20 cellular contexts compared by ENCODE assay signal in the genomic region with DNA sequence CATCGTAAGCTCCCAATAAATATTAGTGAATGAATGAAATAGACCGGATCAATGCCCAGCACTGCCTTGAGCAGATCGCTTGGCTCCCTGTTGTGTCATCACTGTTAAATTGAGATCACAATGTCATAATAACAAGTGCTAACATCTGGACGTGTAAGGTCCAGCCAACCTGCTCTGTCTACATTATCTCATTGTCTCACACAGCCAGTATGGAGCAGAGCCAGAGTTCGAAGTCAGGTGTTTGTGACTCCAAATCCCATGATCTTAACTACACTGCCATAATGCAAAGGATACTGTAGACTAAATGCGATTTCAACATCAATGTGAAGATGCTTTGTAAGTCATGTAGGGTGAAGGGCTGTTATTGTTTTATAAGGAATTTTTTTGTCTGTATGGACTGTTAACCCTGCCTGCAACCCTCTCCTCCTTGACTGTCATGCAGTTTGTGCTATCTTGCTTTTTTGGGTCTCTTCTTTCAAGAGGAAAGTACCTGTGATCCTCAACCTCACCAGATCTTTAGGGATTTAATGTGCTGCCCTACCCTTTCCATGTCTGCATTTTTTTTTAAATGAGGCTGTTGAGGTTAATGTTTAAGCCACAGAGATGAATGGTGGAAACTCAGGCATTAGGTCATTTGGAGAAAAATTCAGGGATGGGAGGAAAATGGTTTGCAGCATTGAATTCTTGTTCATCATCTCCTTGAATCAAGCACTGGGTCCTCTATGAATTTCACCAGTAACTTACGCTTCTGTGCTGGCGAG. TPM values are rescaled to one million over a fixed set of nuclear protein-coding genes. Genes with fewer than 3 reads are reported as not detected.
DNase-seq lines count a peak whose midpoint lies in the region; ATAC-seq, FAIRE-seq and TF ChIP-seq lines count a peak whose summit lies in the region.
"Had no signal": no experiment of that assay in that cellular context is flagged by ENCODE, and none has a peak within 500 bp of the region (broad histone marks: within the 10 kb centered on the region; RNA-seq: fewer than 3 reads in every experiment).

No MANE protein-coding gene starts in this region.

- no TSS peak for BruUV-seq in K562 (replicated peaks; lab: Mats Ljungman, UMichigan)

- no peaks in the 10 kb centered on the region for H4K20me1 ChIP-seq in K562 (replicated peaks; ENCODE audit: control insufficient read depth, insufficient read depth, low read length)
- no peaks in the 10 kb centered on the region for H4K20me1 ChIP-seq in neural progenitor cell (ENCODE audit: low read depth)
- H4K20me1 ChIP-seq: BLaER1 treated with 17β-estradiol and CSF1 and Interleukin-3, amounts not matched to agents 10 nM and 100 nM had no signal

- intact Hi-C loops in K562 (cut with micrococcal nuclease): no loop called here

- H3K36me3 Mint-ChIP-seq in activated CD8-positive, alpha-beta memory T cell treated with anti-CD3 and anti-CD28 coated beads, Interleukin-2, amount 10 ng/mL, durations not matched to agents 7 days and 5 days: no peaks in the 10 kb centered on the region
- H3K36me3 Mint-ChIP-seq in neural progenitor cell: peaks cover 3% of the 10 kb centered on the region
- H3K36me3 Mint-ChIP-seq: CD4-positive, CD25-positive, alpha-beta regulatory T cell had no signal

- no peak for TF ChIP-seq POLR2A in K562 (conservative IDR thresholded peaks at IDR 0.05)

- POLR2A ChIA-PET in K562 (lab: Yijun Ruan, JAX): no interaction called here

- no peak overlapping the region for H3K4me3 Mint-ChIP-seq in activated CD8-positive, alpha-beta memory T cell treated with anti-CD3 and anti-CD28 coated beads, Interleukin-2, amount 10 ng/mL, durations not matched to agents 7 days and 5 days
- no peak overlapping the region for H3K4me3 Mint-ChIP-seq in neural progenitor cell
- H3K4me3 Mint-ChIP-seq: CD4-positive, CD25-positive, alpha-beta regulatory T cell; H9 had no signal

- H3K4me2 ChIP-seq in K562 (ENCODE audit: insufficient read depth, low read length): peak overlapping the region; percentile 12; the same call in 1 of the 2 replicates
- H3K4me2 ChIP-seq in neural progenitor cell: no peak overlapping the region
- H3K4me2 ChIP-seq: BLaER1 treated with 17β-estradiol and CSF1 and Interleukin-3, amounts not matched to agents 10 nM and 100 nM had no signal

- 39% methylated on average over 8 of the region's 8 CpGs for WGBS in K562 (ENCODE audit: insufficient coverage, low coverage, missing lambda C conversion rate)

- H3K27me3 ChIP-seq in K562 (ENCODE audit: control insufficient read depth in 2 of 2, insufficient read depth in 2 of 2, low read length in 2 of 2) (no peaks in the 10 kb centered on the region), neural progenitor cell (no peaks in the 10 kb centered on the region)
- H3K27me3 ChIP-seq: BLaER1 treated with 17β-estradiol and CSF1 and Interleukin-3, amounts not matched to agents 10 nM and 100 nM had no signal

- H3K9me3 Mint-ChIP-seq in activated CD8-positive, alpha-beta memory T cell treated with anti-CD3 and anti-CD28 coated beads, Interleukin-2, amount 10 ng/mL, durations not matched to agents 7 days and 5 days (ENCODE audit: low read depth): no peaks in the 10 kb centered on the region
- no peaks in the 10 kb centered on the region for H3K9me3 Mint-ChIP-seq in neural progenitor cell
- H3K9me3 Mint-ChIP-seq: H9 had no signal

- H3K27ac ChIP-seq in K562 (ENCODE audit: extremely low read depth, low read depth, low read length) (no peak overlapping the region), neural progenitor cell (no peak overlapping the region)
- H3K27ac ChIP-seq: BLaER1 treated with 17β-estradiol and CSF1 and Interleukin-3, amounts not matched to agents 10 nM and 100 nM had no signal

- no peaks in the 10 kb centered on the region for H3K79me2 ChIP-seq in K562 (ENCODE audit: control insufficient read depth, insufficient read depth, low read length)
- no peaks in the 10 kb centered on the region for H3K79me2 ChIP-seq in neural progenitor cell (ENCODE audit: low read depth)

- no peaks in the 10 kb centered on the region for H3K9me1 ChIP-seq in K562 (ENCODE audit: control insufficient read depth, insufficient read depth, low read length)

- no peaks in the 10 kb centered on the region for H3K9me3 ChIP-seq in K562 (replicated peaks; ENCODE audit: control insufficient read depth, insufficient read depth, low read depth, low read length)
- H3K9me3 ChIP-seq in neural progenitor cell (ENCODE audit: low read depth): no peaks in the 10 kb centered on the region
- H3K9me3 ChIP-seq: BLaER1 treated with 17β-estradiol and CSF1 and Interleukin-3, amounts not matched to agents 10 nM and 100 nM had no signal

- H3K4me1 ChIP-seq in K562 (replicated peaks in 1 of 2; ENCODE audit: control insufficient read depth in 2 of 2, insufficient read depth in 2 of 2, low read length in 2 of 2) (no peaks in the 10 kb centered on the region; a peak in 2 of 5 replicates), neural progenitor cell (no peaks in the 10 kb centered on the region)

- TF ChIP-seq CTCF in K562 (IDR thresholded peaks at IDR 0.05 in 2 of 3, conservative IDR thresholded peaks at IDR 0.05 in 1 of 3; ENCODE audit: insufficient read depth in 2 of 3, low read depth in 1 of 3, low read length in 3 of 3) (no peak), neural progenitor cell (IDR thresholded peaks at IDR 0.05) (no peak)

- H3K27ac Mint-ChIP-seq in activated CD8-positive, alpha-beta memory T cell treated with anti-CD3 and anti-CD28 coated beads, Interleukin-2, amount 10 ng/mL, durations not matched to agents 7 days and 5 days: no peak overlapping the region
- H3K27ac Mint-ChIP-seq in neural progenitor cell: peak overlapping the region; percentile 18
- H3K27ac Mint-ChIP-seq: CD4-positive, CD25-positive, alpha-beta regulatory T cell had no signal

- H3K36me3 ChIP-seq in K562 (ENCODE audit: control insufficient read depth, insufficient read depth, low read length) (no peaks in the 10 kb centered on the region), neural progenitor cell (no peaks in the 10 kb centered on the region)
- H3K36me3 ChIP-seq: BLaER1 treated with 17β-estradiol and CSF1 and Interleukin-3, amounts not matched to agents 10 nM and 100 nM had no signal

- peaks cover 4% of the 10 kb centered on the region for H3F3A ChIP-seq in neural progenitor cell (ENCODE audit: low read depth)

- H3K4me3 ChIP-seq in K562 (no peak overlapping the region), neural progenitor cell (no peak overlapping the region)
- H3K4me3 ChIP-seq: BLaER1 treated with 17β-estradiol and CSF1 and Interleukin-3, amounts not matched to agents 10 nM and 100 nM had no signal

- DNase-seq in activated CD8-positive, alpha-beta memory T cell treated with anti-CD3 and anti-CD28 coated beads for 24 hours: peak; percentile 11
- no peak for DNase-seq in activated CD8-positive, alpha-beta memory T cell treated with anti-CD3 and anti-CD28 coated beads, Interleukin-2, amount 10 ng/mL, durations not matched to agents 7 days and 5 days
- DNase-seq in K562 (ENCODE audit: extremely low read depth in 1 of 4, low spot score in 3 of 4) (peak in 2 of 4 experiments; percentile 23 to 49), neural progenitor cell (ENCODE audit: low spot score) (no peak), SHP77 treated with DMSO at 0.1 percent for 48 hours (lab: John Stamatoyannopoulos, UW) (no peak), nucleus accumbens (lab: John Stamatoyannopoulos, UW) (no peak)
- DNase-seq: ACHN; Calu3; CD4-positive, CD25-positive, alpha-beta regulatory T cell; DMS 273 treated with DMSO at 0.1 percent for 48 hours; DMS79 treated with DMSO at 0.1 percent for 48 hours; EL; GOT3; H9 had no signal

- no peak overlapping the region for H3K9ac ChIP-seq in K562 (ENCODE audit: insufficient read depth in 1 of 2, low read depth in 2 of 2, low read length in 2 of 2)
- H3K9ac ChIP-seq in neural progenitor cell: no peak overlapping the region
- H3K9ac ChIP-seq: BLaER1 treated with 17β-estradiol and CSF1 and Interleukin-3, amounts not matched to agents 10 nM and 100 nM had no signal

- no peak for TF ChIP-seq RAD21 in K562 (CRISPR knock-in tag; conservative IDR thresholded peaks at IDR 0.05 in 1 of 2, IDR thresholded peaks at IDR 0.05 in 1 of 2)

- H3K27me3 Mint-ChIP-seq in activated CD8-positive, alpha-beta memory T cell treated with anti-CD3 and anti-CD28 coated beads, Interleukin-2, amount 10 ng/mL, durations not matched to agents 7 days and 5 days: peaks cover 31% of the 10 kb centered on the region
- H3K27me3 Mint-ChIP-seq in neural progenitor cell (ENCODE audit: insufficient read depth, low read depth): peaks cover 2% of the 10 kb centered on the region

- no peak for ATAC-seq in activated CD8-positive, alpha-beta memory T cell treated with anti-CD3 and anti-CD28 coated beads, Interleukin-2, amount 10 ng/mL, durations not matched to agents 7 days and 5 days
- ATAC-seq in K562 (peak; percentile 48), HG02759 (IDR thresholded peaks at IDR 0.05; ENCODE audit: unreplicated experiment) (no peak)

- in situ Hi-C loops in K562 (cut with MboI): no loop called here

- FAIRE-seq in K562 (lab: Jason Lieb, UNC): peak; percentile 26
- FAIRE-seq: G401.6, GM12891 had no signal

- H2AFZ ChIP-seq in K562 (ENCODE audit: low read depth, low read length) (no peak overlapping the region), neural progenitor cell (replicated peaks) (no peak overlapping the region)

- peaks cover 24% of the 10 kb centered on the region for H3K4me1 Mint-ChIP-seq in activated CD8-positive, alpha-beta memory T cell treated with anti-CD3 and anti-CD28 coated beads, Interleukin-2, amount 10 ng/mL, durations not matched to agents 7 days and 5 days
- H3K4me1 Mint-ChIP-seq in neural progenitor cell: peaks cover 7% of the 10 kb centered on the region
- H3K4me1 Mint-ChIP-seq: CD4-positive, CD25-positive, alpha-beta regulatory T cell had no signal

- CTCF ChIA-PET in activated CD8-positive, alpha-beta memory T cell treated with anti-CD3 and anti-CD28 coated beads, Interleukin-2, amount 10 ng/mL, durations not matched to agents 7 days and 5 days (lab: Charles Lee): no interaction called here
- CTCF ChIA-PET in K562 (lab: Yijun Ruan, JAX; ENCODE audit: low intra/inter-chr PET ratio): no interaction called here

- no peak for TF ChIP-seq EP300 in K562 (IDR thresholded peaks at IDR 0.05; ENCODE audit: low read length)

RNA-seq across cellular contexts. Expression of a gene that starts 49.0 kb away (rescaled TPM):
- total RNA-seq in activated CD8-positive, alpha-beta memory T cell treated with anti-CD3 and anti-CD28 coated beads, Interleukin-2, amount 10 ng/mL, durations not matched to agents 7 days and 5 days: not detected
- total RNA-seq in K562 (2011; cell fraction: chromatin; rRNA removed; ENCODE audit: low replicate concordance): not detected in 2 replicates
- not detected in 2 replicates for total RNA-seq in K562 (2011; cell fraction: nucleolus; rRNA removed)
- not detected in 2 replicates for total RNA-seq in K562 (2011; cell fraction: nucleoplasm; rRNA removed)
- total RNA-seq in K562 (2014; rRNA removed): not detected in 2 replicates
- total RNA-seq in K562 (2014; rRNA removed; fragmentation: Illumina TruSeq; extraction: Trizol): not detected in 2 replicates
- total RNA-seq in K562 (2015; rRNA removed; fragmentation: Illumina TruSeq; extraction: Trizol): not detected in 2 replicates
- total RNA-seq in K562 (2021): not detected in 2 replicates
- polyA plus RNA-seq in K562 (2011; rRNA removed): not detected in 2 replicates
- polyA plus RNA-seq in K562 (2011; cell fraction: cytosol; rRNA removed): not detected in 2 replicates
- polyA plus RNA-seq in K562 (2011; cell fraction: nucleus; rRNA removed): 0.06 TPM in 1 of 2 replicates, not detected in the other
- not detected in 2 replicates for polyA plus RNA-seq in K562 (2012)
- polyA plus RNA-seq in K562 (2014; fragmentation: Illumina TruSeq; extraction: Trizol): not detected in 2 replicates
- polyA plus RNA-seq in K562 (2014; fragmentation: Nextera tagmentation; extraction: Ambion mirVana): not detected
- polyA plus RNA-seq in K562 (2014; rRNA removed): not detected in 2 replicates
- not detected in 2 replicates for polyA minus RNA-seq in K562 (2011; rRNA and poly(A)+ RNA removed)
- polyA minus RNA-seq in K562 (2011; cell fraction: cytosol; rRNA and poly(A)+ RNA removed): not detected in 2 replicates
- polyA minus RNA-seq in K562 (2011; cell fraction: nucleus; rRNA and poly(A)+ RNA removed): not detected in 2 replicates
- not detected in 2 replicates for total RNA-seq in neural progenitor cell (ENCODE audit: low replicate concordance)
- total RNA-seq: A172; Calu3; CD4-positive, CD25-positive, alpha-beta regulatory T cell; H9; HT1080 had no signal
- polyA plus RNA-seq: CD4-positive, CD25-positive, alpha-beta regulatory T cell had no signal

RNA-seq across cellular contexts. Expression of a gene that starts 51.9 kb away (rescaled TPM):
- total RNA-seq in activated CD8-positive, alpha-beta memory T cell treated with anti-CD3 and anti-CD28 coated beads, Interleukin-2, amount 10 ng/mL, durations not matched to agents 7 days and 5 days: under 1 TPM in 1 of 2 experiments, not detected in 1; 0.19 TPM
- total RNA-seq in K562 (2011; cell fraction: chromatin; rRNA removed; ENCODE audit: low replicate concordance): 16.8 and 17.8 TPM in 2 replicates
- 12.0 and 14.7 TPM in 2 replicates for total RNA-seq in K562 (2011; cell fraction: nucleolus; rRNA removed)
- 20.2 and 32.4 TPM in 2 replicates for total RNA-seq in K562 (2011; cell fraction: nucleoplasm; rRNA removed)
- total RNA-seq in K562 (2014; rRNA removed): 9.9 and 10.0 TPM in 2 replicates
- 8.5 and 8.8 TPM in 2 replicates for total RNA-seq in K562 (2014; rRNA removed; fragmentation: Illumina TruSeq; extraction: Trizol)
- 6.4 and 7.1 TPM in 2 replicates for total RNA-seq in K562 (2015; rRNA removed; fragmentation: Illumina TruSeq; extraction: Trizol)
- 14.9 and 16.4 TPM in 2 replicates for total RNA-seq in K562 (2021)
- polyA plus RNA-seq in K562 (2011; rRNA removed): 8.5 and 11.2 TPM in 2 replicates
- polyA plus RNA-seq in K562 (2011; cell fraction: cytosol; rRNA removed): 6.1 and 11.5 TPM in 2 replicates
- polyA plus RNA-seq in K562 (2011; cell fraction: nucleus; rRNA removed): 12.4 and 12.9 TPM in 2 replicates
- 9.8 and 12.8 TPM in 2 replicates for polyA plus RNA-seq in K562 (2012)
- polyA plus RNA-seq in K562 (2014; fragmentation: Illumina TruSeq; extraction: Trizol): 15.0 and 15.7 TPM in 2 replicates
- polyA plus RNA-seq in K562 (2014; fragmentation: Nextera tagmentation; extraction: Ambion mirVana): 1 to 10 TPM; 5.5 to 7.3 TPM
- 7.9 and 9.1 TPM in 2 replicates for polyA plus RNA-seq in K562 (2014; rRNA removed)
- 9.0 and 11.4 TPM in 2 replicates for polyA minus RNA-seq in K562 (2011; rRNA and poly(A)+ RNA removed)
- polyA minus RNA-seq in K562 (2011; cell fraction: cytosol; rRNA and poly(A)+ RNA removed): 6.6 and 8.1 TPM in 2 replicates
- polyA minus RNA-seq in K562 (2011; cell fraction: nucleus; rRNA and poly(A)+ RNA removed): 6.6 and 14.7 TPM in 2 replicates
- total RNA-seq in neural progenitor cell (ENCODE audit: low replicate concordance): 4.5 and 7.4 TPM in 2 replicates
- total RNA-seq: A172, Calu3, HT1080 had no signal
- polyA plus RNA-seq: CD4-positive, CD25-positive, alpha-beta regulatory T cell had no signal
